In genomic region chr7:139783647-139784385, GRCh38 we compare ENCODE assay signal across 19 cellular contexts. TPM values are rescaled to one million over a fixed set of nuclear protein-coding genes. Genes with fewer than 3 reads are reported as not detected.
DNase-seq lines count a peak whose midpoint lies in the region; ATAC-seq and TF ChIP-seq lines count a peak whose summit lies in the region.
"Had no signal": no experiment of that assay in that cellular context is flagged by ENCODE, and none has a peak within 500 bp of the region (broad histone marks: within the 10 kb centered on the region; RNA-seq: fewer than 3 reads in every experiment).

No MANE protein-coding gene starts in this region.

- no CpG with 5 or more reads among the region's 3 CpGs for WGBS in IMR-90 (ENCODE audit: extremely low coverage in 2 of 2, insufficient read length in 1 of 2), 2 experiments

- no peak overlapping the region for H3K56ac ChIP-seq in IMR-90 (ENCODE audit: extremely low read depth, insufficient read depth, low read length)

- H3K4me3 Mint-ChIP-seq in natural killer cell: no peak overlapping the region
- H3K4me3 Mint-ChIP-seq: CD4-positive, alpha-beta T cell had no signal

- dilution Hi-C loops in IMR-90 (cut with HindIII; ENCODE audit: low sequenced_read_pairs, unreplicated experiment): no loop called here

- H3K27me3 ChIP-seq in IMR-90 (ENCODE audit: control insufficient read depth, insufficient read depth, low read length): no peaks in the 10 kb centered on the region

- no peak overlapping the region for H4K5ac ChIP-seq in IMR-90 (ENCODE audit: low read depth, low read length)

- no peak overlapping the region for H3K27ac Mint-ChIP-seq in natural killer cell
- H3K27ac Mint-ChIP-seq: activated T-helper 2 cell treated with anti-CD3 and anti-CD28 coated beads, Interferon-gamma antibody, Interleukin-2, Interleukin-4, amounts not matched to agents 10 μg/mL and 5 μg/mL and 100 μg/mL, durations not matched to agents 14 hours and 24 hours and 36 hours; CD4-positive, alpha-beta T cell had no signal

- peak; percentile 42 for DNase-seq in DMS53 (lab: John Stamatoyannopoulos, UW)
- no peak for DNase-seq in DMS53 treated with DMSO at 0.1 percent for 48 hours (lab: John Stamatoyannopoulos, UW; ENCODE audit: unreplicated experiment)
- DNase-seq in IMR-90: no peak
- peak; percentile 20 for DNase-seq in SK-MEL-5 (ENCODE audit: low read depth, low spot score)
- peak; percentile 40 for DNase-seq in kidney tubule cell (ENCODE audit: low spot score)
- DNase-seq in NCI-H1105 treated with DMSO at 0.1 percent for 48 hours (lab: John Stamatoyannopoulos, UW): no peak
- no peak for DNase-seq in natural killer cell
- DNase-seq in GM20000 (ENCODE audit: low spot score): no peak
- DNase-seq: 8988T; activated CD4-positive, alpha-beta T cell treated with anti-CD3 and anti-CD28 coated beads, Interleukin-2, amount 50 U/mL, for 48 hours; CD4-positive, alpha-beta T cell; GOT3; midbrain; NCI-H2227 treated with DMSO at 0.1 percent for 48 hours; stimulated activated CD4-positive, alpha-beta T cell treated with anti-CD3 and anti-CD28 coated beads, Interleukin-12 subunit alpha, Interleukin-12 subunit beta, amount 100 ng/mL, for 4 hours; T-helper 2 cell had no signal

- H3K4ac ChIP-seq in IMR-90 (ENCODE audit: low read depth, low read length): no peak overlapping the region

- no TSS peak for BruUV-seq in IMR-90 (replicated peaks; lab: Mats Ljungman, UMichigan)

- H3K9ac ChIP-seq in IMR-90 (ENCODE audit: low read depth, low read length): no peak overlapping the region

- no peak overlapping the region for H2AK5ac ChIP-seq in IMR-90 (ENCODE audit: low read depth, low read length)

- no peak overlapping the region for H3K27ac ChIP-seq in IMR-90 (ENCODE audit: insufficient read depth, low read length)
- H3K27ac ChIP-seq: suprapubic skin had no signal

- intact Hi-C loops in IMR-90 (cut with micrococcal nuclease) (no loop called here), natural killer cell (cut with micrococcal nuclease) (no loop called here)

- H3K9me3 ChIP-seq in IMR-90 (ENCODE audit: control insufficient read depth, insufficient read depth, low read length): no peaks in the 10 kb centered on the region
- H3K9me3 ChIP-seq: suprapubic skin had no signal

- POLR2A ChIA-PET in IMR-90 (lab: Charles Lee; ENCODE audit: unreplicated experiment): no interaction called here

- no peak overlapping the region for H3K14ac ChIP-seq in IMR-90 (replicated peaks; ENCODE audit: low read depth, low read length)

- no peaks in the 10 kb centered on the region for H3K9me3 Mint-ChIP-seq in natural killer cell
- H3K9me3 Mint-ChIP-seq: activated T-helper 2 cell treated with anti-CD3 and anti-CD28 coated beads, Interferon-gamma antibody, Interleukin-2, Interleukin-4, amounts not matched to agents 10 μg/mL and 5 μg/mL and 100 μg/mL, durations not matched to agents 14 hours and 24 hours and 36 hours; CD4-positive, alpha-beta T cell had no signal

- H3K79me1 ChIP-seq in IMR-90 (ENCODE audit: low read depth in 1 of 2, low read length in 2 of 2): peaks cover 0 to 34% of the 10 kb centered on the region in 2 experiments

- no peak overlapping the region for H2AFZ ChIP-seq in IMR-90 (replicated peaks; ENCODE audit: low read length, poor library complexity)

- no peak overlapping the region for H3K4me2 ChIP-seq in IMR-90 (ENCODE audit: low read depth, low read length)

- in situ Hi-C loops in IMR-90 (cut with MboI; ENCODE audit: low sequenced_read_pairs): no loop called here
- in situ Hi-C loops in SK-MEL-5 (cut with HindIII; ENCODE audit: low pct_unique_long_range_greater_than_20kb, low sequenced_read_pairs): no loop called here

- no peak overlapping the region for H2BK5ac ChIP-seq in IMR-90 (ENCODE audit: low read depth, low read length, poor library complexity, severe bottlenecking)

- no peak for TF ChIP-seq RAD21 in IMR-90 (IDR thresholded peaks at IDR 0.05; ENCODE audit: low read length)

- peaks cover 15% of the 10 kb centered on the region for H3K36me3 ChIP-seq in IMR-90 (ENCODE audit: control insufficient read depth, insufficient read depth, low read length)
- H3K36me3 ChIP-seq: suprapubic skin had no signal

- H2BK15ac ChIP-seq in IMR-90 (ENCODE audit: low read depth, low read length): no peak overlapping the region

- ATAC-seq in IMR-90 (ENCODE audit: low read depth) (peak; percentile 52; the same call in 1 of the 2 replicates), natural killer cell (no peak)

- H3K4me3 ChIP-seq in IMR-90 (ENCODE audit: insufficient read depth, low read depth, low read length): no peak overlapping the region
- H3K4me3 ChIP-seq: suprapubic skin had no signal

- H3K23ac ChIP-seq in IMR-90 (ENCODE audit: low read depth, low read length): no peak overlapping the region

- H3K36me3 Mint-ChIP-seq in natural killer cell: no peaks in the 10 kb centered on the region

- H3K18ac ChIP-seq in IMR-90 (ENCODE audit: low read depth, low read length): no peak overlapping the region

- no peak for TF ChIP-seq CTCF in IMR-90 (conservative IDR thresholded peaks at IDR 0.05; ENCODE audit: low read depth, low read length)
- no peak for TF ChIP-seq CTCF in natural killer cell (IDR thresholded peaks at IDR 0.05)
- TF ChIP-seq CTCF in GM20000 (IDR thresholded peaks at IDR 0.05; ENCODE audit: extremely low read depth, missing control alignments): no peak

- peaks cover 14% of the 10 kb centered on the region for H3K9me1 ChIP-seq in IMR-90 (ENCODE audit: insufficient read depth, low read length)

- H4K8ac ChIP-seq in IMR-90 (ENCODE audit: low read depth in 2 of 2, low read length in 2 of 2): no peak overlapping the region

- H3K4me1 ChIP-seq in IMR-90 (ENCODE audit: control insufficient read depth, insufficient read depth, low read length): peaks cover 8% of the 10 kb centered on the region; the same call in 1 of the 2 replicates

- H4K91ac ChIP-seq in IMR-90 (ENCODE audit: insufficient read depth, low read depth, low read length): no peak overlapping the region

- CTCF ChIA-PET in IMR-90 (lab: Yijun Ruan, JAX): interaction anchor here (0.6 kb wide), 4 partner anchors 13 to 219 kb away, joined by 3 to 5 read pairs (median 4); no protein-coding TSS in a partner anchor

- TF ChIP-seq POLR2A in IMR-90 (IDR thresholded peaks at IDR 0.05; ENCODE audit: low read depth, low read length): no peak

- H3K27me3 Mint-ChIP-seq in natural killer cell (ENCODE audit: low read depth in 2 of 2): no peaks in the 10 kb centered on the region
- H3K27me3 Mint-ChIP-seq: CD4-positive, alpha-beta T cell had no signal

- no peak overlapping the region for H2BK120ac ChIP-seq in IMR-90 (ENCODE audit: low read depth, low read length)

- H2BK20ac ChIP-seq in IMR-90 (ENCODE audit: low read depth, low read length): no peak overlapping the region

- no peak overlapping the region for H2AK9ac ChIP-seq in IMR-90 (replicated peaks; ENCODE audit: low read depth, low read length, poor library complexity)

- H4K20me1 ChIP-seq in IMR-90 (ENCODE audit: insufficient read depth, low read length): no peaks in the 10 kb centered on the region

- peaks cover 14% of the 10 kb centered on the region in 2 donors for H3K4me1 Mint-ChIP-seq in natural killer cell

TF ChIP-seq in IMR-90, 13 proteins besides CTCF, POLR2A, EP300 and RAD21 (continues in another document):
- TF ChIP-seq BHLHE40 (IDR thresholded peaks at IDR 0.05; ENCODE audit: low read depth, low read length): no peak
- TF ChIP-seq CEBPB (IDR thresholded peaks at IDR 0.05; ENCODE audit: low read depth, low read length): no peak
- no peak for TF ChIP-seq SMC3 (IDR thresholded peaks at IDR 0.05; ENCODE audit: low read depth, low read length)
- no peak for TF ChIP-seq MAFK (IDR thresholded peaks at IDR 0.05; ENCODE audit: low read depth, low read length)
- no peak for TF ChIP-seq FOS (IDR thresholded peaks at IDR 0.05; ENCODE audit: low read depth, low read length)
- TF ChIP-seq NFE2L2 (IDR thresholded peaks at IDR 0.05; ENCODE audit: low read depth, low read length): no peak
- no peak for TF ChIP-seq MXI1 (IDR thresholded peaks at IDR 0.05; ENCODE audit: borderline replicate concordance, low read depth, low read length)
- TF ChIP-seq CHD1 (IDR thresholded peaks at IDR 0.05; ENCODE audit: low read depth, low read length): no peak
- no peak for TF ChIP-seq RFX5 (IDR thresholded peaks at IDR 0.05; ENCODE audit: low read depth, low read length)
- no peak for TF ChIP-seq ELK1 (IDR thresholded peaks at IDR 0.05; ENCODE audit: borderline replicate concordance, low read depth, low read length)

RNA-seq across cellular contexts. Expression of gene HIPK2, which starts 6.0 kb away (rescaled TPM):
- 21.7 and 22.0 TPM in 2 replicates for total RNA-seq in IMR-90 (2012; rRNA removed)
- polyA plus RNA-seq in IMR-90 (2012; rRNA removed): 27.1 and 31.7 TPM in 2 replicates
- 9.3 and 22.5 TPM in 2 replicates for polyA plus RNA-seq in IMR-90 (2012; cell fraction: cytosol; rRNA removed)
- polyA plus RNA-seq in IMR-90 (2012; cell fraction: nucleus; rRNA removed; ENCODE audit: low replicate concordance): 36.1 and 45.4 TPM in 2 replicates
- total RNA-seq in SK-MEL-5 (2014; rRNA removed; shearing (Covaris generic)): 16.1 and 21.2 TPM in 2 replicates
- polyA plus RNA-seq in SK-MEL-5 (2015; cell fraction: cytosol; rRNA removed): 28.4 and 40.8 TPM in 2 replicates
- polyA plus RNA-seq in SK-MEL-5 (2015; cell fraction: nucleus; rRNA removed): 11.1 and 13.4 TPM in 2 replicates
- 100 to 1,000 TPM; 127 to 145 (median 144) TPM for total RNA-seq in natural killer cell

RNA-seq across cellular contexts. Expression of gene TBXAS1, which starts 45.2 kb away (rescaled TPM):
- 5.3 and 5.9 TPM in 2 replicates for total RNA-seq in IMR-90 (2012; rRNA removed)
- 10.0 and 10.8 TPM in 2 replicates for polyA plus RNA-seq in IMR-90 (2012; rRNA removed)
- polyA plus RNA-seq in IMR-90 (2012; cell fraction: cytosol; rRNA removed): 9.9 and 18.5 TPM in 2 replicates
- 5.7 and 23.0 TPM in 2 replicates for polyA plus RNA-seq in IMR-90 (2012; cell fraction: nucleus; rRNA removed; ENCODE audit: low replicate concordance)
- 3.4 and 10.1 TPM in 2 replicates for total RNA-seq in SK-MEL-5 (2014; rRNA removed; shearing (Covaris generic))
- polyA plus RNA-seq in SK-MEL-5 (2015; cell fraction: cytosol; rRNA removed): 0.56 and 3.1 TPM in 2 replicates
- polyA plus RNA-seq in SK-MEL-5 (2015; cell fraction: nucleus; rRNA removed): 2.9 and 6.3 TPM in 2 replicates
- 100 to 1,000 TPM in 1 of 3 donors, 10 to 100 TPM in 2; 72.7 to 110 (median 88.7) TPM for total RNA-seq in natural killer cell
- total RNA-seq: G401 had no signal

Comparison
In these comparisons a context has a peak if more than half of its experiments do, and no peak if none do; other contexts are left out.
1. DNase-seq: peak in DMS53 (single experiment), SK-MEL-5 (single experiment) and kidney tubule cell (single experiment); none in DMS53 treated with DMSO at 0.1 percent for 48 hours (single experiment), IMR-90 (single experiment), NCI-H1105 treated with DMSO at 0.1 percent for 48 hours (single experiment), natural killer cell (single experiment) and GM20000 (single experiment).